ENCODE assay signal across 27 cellular contexts in genomic region chr1:29777522-29777921, GRCh38.
"Had no signal": no experiment of that assay in that cellular context is flagged by ENCODE, and none has a peak within 500 bp of the region (broad histone marks: within the 10 kb centered on the region; RNA-seq: fewer than 3 reads in every experiment).

No MANE protein-coding gene starts in this region.

- ATAC-seq: activated CD4-positive, CD25-positive, alpha-beta regulatory T cell treated with anti-CD3 and anti-CD28 coated beads, Interleukin-2, amount 50 U/mL, for 24 hours; activated T-cell treated with anti-CD3 and anti-CD28 coated beads, Interleukin-2, amount 50 U/mL, for 4 hours; gastroesophageal sphincter; T-helper 17 cell had no signal

- H3K4me1 ChIP-seq: ascending aorta, breast epithelium, colonic mucosa, esophagus squamous epithelium, gastroesophageal sphincter had no signal

- H3K27ac Mint-ChIP-seq: activated B cell treated with CpG ODN at 0.5 μM for 24 hours; activated CD4-positive, alpha-beta memory T cell treated with anti-CD3 and anti-CD28 coated beads, Interleukin-2, amount 10 ng/mL, durations not matched to agents 7 days and 5 days; activated CD4-positive, alpha-beta T cell treated with anti-CD3 and anti-CD28 coated beads, Interleukin-2, amount 10 ng/mL, durations not matched to agents 7 days and 5 days; activated naive CD4-positive, alpha-beta T cell treated with anti-CD3 and anti-CD28 coated beads, Interleukin-2, amount 10 ng/mL, durations not matched to agents 7 days and 5 days; activated naive CD4-positive, alpha-beta T cell treated with anti-CD3 and anti-CD28 coated beads, Interleukin-2, amount 50 U/mL, for 72 hours; activated naive CD8-positive, alpha-beta T cell treated with anti-CD3 and anti-CD28 coated beads, Interleukin-2, amount 10 ng/mL, durations not matched to agents 7 days and 5 days; brain; T-helper 17 cell; T-helper 2 cell treated with Interferon-gamma antibody and Interleukin-4, amounts not matched to agents 5 μg/mL and 100 μg/mL, for 36 hours had no signal

- H3K9me3 Mint-ChIP-seq: activated naive CD4-positive, alpha-beta T cell treated with anti-CD3 and anti-CD28 coated beads, Interleukin-2, amount 10 ng/mL, durations not matched to agents 7 days and 5 days; T-helper 2 cell treated with Interferon-gamma antibody and Interleukin-4, amounts not matched to agents 5 μg/mL and 100 μg/mL, for 36 hours had no signal

- H3K36me3 Mint-ChIP-seq: activated naive CD4-positive, alpha-beta T cell treated with anti-CD3 and anti-CD28 coated beads, Interleukin-2, amount 10 ng/mL, durations not matched to agents 7 days and 5 days; activated naive CD8-positive, alpha-beta T cell treated with anti-CD3 and anti-CD28 coated beads, Interleukin-2, amount 10 ng/mL, durations not matched to agents 7 days and 5 days; brain had no signal

- H3K9me3 ChIP-seq: colonic mucosa had no signal

- DNase-seq: activated B cell treated with CpG ODN at 0.5 μM for 24 hours; activated CD4-positive, alpha-beta memory T cell treated with anti-CD3 and anti-CD28 coated beads, Interleukin-2, amount 10 ng/mL, durations not matched to agents 7 days and 5 days; activated CD4-positive, alpha-beta T cell treated with anti-CD3 and anti-CD28 coated beads, Interleukin-2, amount 10 ng/mL, durations not matched to agents 7 days and 5 days; activated CD4-positive, alpha-beta T cell treated with anti-CD3 and anti-CD28 coated beads, Interleukin-2, amount 50 U/mL, for 4 hours; activated gamma-delta T cell; activated naive CD4-positive, alpha-beta T cell; activated naive CD4-positive, alpha-beta T cell treated with anti-CD3 and anti-CD28 coated beads, Interleukin-2, amount 10 ng/mL, durations not matched to agents 7 days and 5 days; activated naive CD8-positive, alpha-beta T cell treated with anti-CD3 and anti-CD28 coated beads, Interleukin-2, amount 10 ng/mL, durations not matched to agents 7 days and 5 days; activated T-cell treated with anti-CD3 and anti-CD28 coated beads, Interleukin-2, amount 50 U/mL, for 4 hours; central memory CD4-positive, alpha-beta T cell; cerebellar nuclear complex; colonic mucosa; effector CD8-positive, alpha-beta T cell; esophagus squamous epithelium; foreskin melanocyte; T-helper 17 cell; T1000; WERI-Rb-1 had no signal

- H3K4me3 Mint-ChIP-seq: activated B cell treated with CpG ODN at 0.5 μM for 24 hours; activated CD4-positive, alpha-beta memory T cell treated with anti-CD3 and anti-CD28 coated beads, Interleukin-2, amount 10 ng/mL, durations not matched to agents 7 days and 5 days; activated CD4-positive, alpha-beta T cell treated with anti-CD3 and anti-CD28 coated beads, Interleukin-2, amount 10 ng/mL, durations not matched to agents 7 days and 5 days; activated naive CD4-positive, alpha-beta T cell treated with anti-CD3 and anti-CD28 coated beads, Interleukin-2, amount 10 ng/mL, durations not matched to agents 7 days and 5 days; activated naive CD8-positive, alpha-beta T cell treated with anti-CD3 and anti-CD28 coated beads, Interleukin-2, amount 10 ng/mL, durations not matched to agents 7 days and 5 days; activated T-cell treated with anti-CD3 and anti-CD28 coated beads, Interleukin-2, amount 50 U/mL, for 4 hours; brain; T-helper 17 cell; T-helper 2 cell treated with Interferon-gamma antibody and Interleukin-4, amounts not matched to agents 5 μg/mL and 100 μg/mL, for 36 hours had no signal

- H3K27me3 ChIP-seq: ascending aorta, breast epithelium, colonic mucosa had no signal

- H3K4me3 ChIP-seq: ascending aorta, breast epithelium, cardiac muscle cell, colonic mucosa, esophagus squamous epithelium, gastroesophageal sphincter had no signal

- H3K27ac ChIP-seq: ascending aorta, breast epithelium, cardiac muscle cell, colonic mucosa, epithelial cell of prostate, esophagus squamous epithelium, gastroesophageal sphincter, WERI-Rb-1 had no signal

- H3K36me3 ChIP-seq: ascending aorta, breast epithelium, cardiac muscle cell, colonic mucosa, esophagus squamous epithelium, gastroesophageal sphincter, WERI-Rb-1 had no signal

- H3K4me1 Mint-ChIP-seq: activated B cell treated with CpG ODN at 0.5 μM for 24 hours; activated naive CD4-positive, alpha-beta T cell treated with anti-CD3 and anti-CD28 coated beads, Interleukin-2, amount 10 ng/mL, durations not matched to agents 7 days and 5 days; T-helper 17 cell had no signal
